8 cellular contexts compared by ENCODE assay signal in genomic region chr14:61525293-61526011, GRCh38.
DNase-seq lines count a peak whose midpoint lies in the region; ATAC-seq and TF ChIP-seq lines count a peak whose summit lies in the region.

No MANE protein-coding gene starts in this region.

- H3K36me3 ChIP-seq in DND-41 (ENCODE audit: insufficient read depth, low read length): peaks cover 58% of the 10 kb centered on the region
- H3K36me3 ChIP-seq in GM23338 (ENCODE audit: insufficient read depth): no peaks in the 10 kb centered on the region
- H3K36me3 ChIP-seq in heart left ventricle: peaks cover 0 to 10% (median 0%) of the 10 kb centered on the region in 9 donors

- H4K20me1 ChIP-seq in DND-41 (ENCODE audit: insufficient read depth, low read length) (peaks cover 15% of the 10 kb centered on the region; the same call in 1 of the 2 replicates), GM23338 (replicated peaks; ENCODE audit: insufficient read depth) (no peaks in the 10 kb centered on the region)

- no peak overlapping the region for H3K4me3 Mint-ChIP-seq in GM23338

- H3K27me3 ChIP-seq in DND-41 (ENCODE audit: insufficient read depth, low read length, poor library complexity) (no peaks in the 10 kb centered on the region), GM23338 (ENCODE audit: insufficient read depth) (no peaks in the 10 kb centered on the region), heart left ventricle (no peaks in the 10 kb centered on the region)

- TF ChIP-seq POLR2A in NB4 (IDR thresholded peaks at IDR 0.05; ENCODE audit: extremely low read depth, insufficient read length) (no peak), heart left ventricle (IDR thresholded peaks at IDR 0.05) (no peak)

- H3K9ac ChIP-seq in DND-41 (ENCODE audit: low read depth, low read length): no peak overlapping the region

- H3K4me3 ChIP-seq in DND-41 (ENCODE audit: low read depth in 1 of 2, low read length in 2 of 2): no peak overlapping the region
- no peak overlapping the region for H3K4me3 ChIP-seq in GM23338
- H3K4me3 ChIP-seq in NB4 (ENCODE audit: low read depth, low read length): no peak overlapping the region
- no peak overlapping the region for H3K4me3 ChIP-seq in heart left ventricle

- H3K79me2 ChIP-seq in DND-41 (ENCODE audit: insufficient read depth, low read length) (peaks cover 7% of the 10 kb centered on the region), GM23338 (replicated peaks; ENCODE audit: insufficient read depth) (no peaks in the 10 kb centered on the region)

- no peak for TF ChIP-seq CTCF in DND-41 (IDR thresholded peaks at IDR 0.05; ENCODE audit: borderline replicate concordance, extremely low read depth, low read length, poor library complexity, severe bottlenecking)
- TF ChIP-seq CTCF in GM23338 (conservative IDR thresholded peaks at IDR 0.05; ENCODE audit: low read depth in 2 of 2): no peak
- no peak for TF ChIP-seq CTCF in NB4 (IDR thresholded peaks at IDR 0.05; ENCODE audit: low read depth, low read length)
- TF ChIP-seq CTCF in heart left ventricle (IDR thresholded peaks at IDR 0.05): no peak

- H3K27ac Mint-ChIP-seq in GM23338: no peak overlapping the region

- no peaks in the 10 kb centered on the region for H3K9me2 ChIP-seq in GM23338 (ENCODE audit: insufficient read depth)

- ATAC-seq in DND-41 (ENCODE audit: insufficient read depth, low read depth) (peak; percentile 50), GM23338 (peak; percentile 26; the same call in 2 of the 3 replicates), heart left ventricle (peak; percentile 61 to 86 (median 83))

- H3K9me3 Mint-ChIP-seq in GM23338: no peaks in the 10 kb centered on the region

- DNase-seq in DND-41 (no peak), GM23338 (ENCODE audit: low spot score) (no peak), NB4 (ENCODE audit: low read depth) (peak; percentile 73), activated T-helper 1 cell treated with Interleukin-2 at 50 U/mL for 16 hours (ENCODE audit: low read depth) (peak; percentile 36), heart left ventricle (peak; percentile 51 to 74 (median 67)), NCI-H1417 (lab: John Stamatoyannopoulos, UW) (no peak), NCI-H345 (lab: John Stamatoyannopoulos, UW) (no peak)
- peak; percentile 31 to 43 for DNase-seq in stimulated activated CD4-positive, alpha-beta T cell treated with anti-CD3 and anti-CD28 coated beads, Interleukin-1b, Interleukin-23, amount 100 ng/mL, for 4 hours (ENCODE audit: low read depth in 2 of 2)

- H3K9me3 ChIP-seq in DND-41 (ENCODE audit: insufficient read depth, low read length, severe bottlenecking) (no peaks in the 10 kb centered on the region), heart left ventricle (no peaks in the 10 kb centered on the region)

- intact Hi-C loops in heart left ventricle (cut with DNase I): loop anchor here in 3 of 10 donors (2.0 to 5.0 kb wide), 3 partner anchors 37 to 49 kb away; no protein-coding TSS in a partner anchor

- H3K4me2 ChIP-seq in DND-41 (ENCODE audit: insufficient read depth, low read length) (no peak overlapping the region), GM23338 (no peak overlapping the region)

- no peaks in the 10 kb centered on the region for H3F3A ChIP-seq in GM23338 (replicated peaks; ENCODE audit: low read depth)

- H3K27ac ChIP-seq in DND-41 (ENCODE audit: low read length): peak overlapping the region; percentile 49
- H3K27ac ChIP-seq in GM23338 (ENCODE audit: low read depth): no peak overlapping the region
- H3K27ac ChIP-seq in heart left ventricle: peak overlapping the region; percentile 68 to 88 (median 76)

- peaks cover 28% of the 10 kb centered on the region for H3K4me1 Mint-ChIP-seq in GM23338

- WGBS in heart left ventricle, 4 donors: 32 to 47% (median 42%) methylated on average over 13 to 16 of the region's 16 CpGs

- H2AFZ ChIP-seq in DND-41 (ENCODE audit: low read depth, low read length) (no peak overlapping the region), GM23338 (no peak overlapping the region)

- H3K27me3 Mint-ChIP-seq in GM23338 (ENCODE audit: insufficient read depth, low read depth, poor library complexity): peaks cover 10% of the 10 kb centered on the region

- H3K36me3 Mint-ChIP-seq in GM23338 (ENCODE audit: low read depth): no peaks in the 10 kb centered on the region

- H3K4me1 ChIP-seq in DND-41 (ENCODE audit: insufficient read depth, low read length) (peaks cover 32% of the 10 kb centered on the region), GM23338 (ENCODE audit: insufficient read depth) (peaks cover 8% of the 10 kb centered on the region), heart left ventricle (peaks cover 0 to 57% (median 45%) of the 10 kb centered on the region in 12 donors)

TF ChIP-seq in GM23338, 12 proteins besides CTCF, POLR2A, EP300 and RAD21 (continues in another document):
- TF ChIP-seq NANOG (IDR thresholded peaks at IDR 0.05; ENCODE audit: borderline replicate concordance): no peak
- TF ChIP-seq ZNF114 (CRISPR knock-in tag; IDR thresholded peaks at IDR 0.05): no peak
- TF ChIP-seq JUNB (IDR thresholded peaks at IDR 0.05; ENCODE audit: unreplicated experiment): no peak
- no peak for TF ChIP-seq REST (IDR thresholded peaks at IDR 0.05; ENCODE audit: unreplicated experiment)
- TF ChIP-seq ZNF331 (CRISPR knock-in tag; IDR thresholded peaks at IDR 0.05; ENCODE audit: low read depth): no peak
- no peak for TF ChIP-seq ETS1 (IDR thresholded peaks at IDR 0.05)
- TF ChIP-seq POLR2AphosphoS5 (IDR thresholded peaks at IDR 0.05; ENCODE audit: low read depth): no peak
- no peak for TF ChIP-seq EZH2 (IDR thresholded peaks at IDR 0.05; ENCODE audit: low read depth, unreplicated experiment)
- TF ChIP-seq CREB1 (CRISPR knock-in tag; IDR thresholded peaks at IDR 0.05; ENCODE audit: low read depth): no peak

Comparison
In these comparisons a context has a peak if more than half of its experiments do, and no peak if none do; other contexts are left out.
1. ATAC-seq: peak in every context shown above with its lines; median percentile 83 in heart left ventricle; 50 in DND-41; 26 in GM23338.
2. DNase-seq: peak in NB4 (single experiment), activated T-helper 1 cell treated with Interleukin-2 at 50 U/mL for 16 hours (single experiment), heart left ventricle (5 of 5) and stimulated activated CD4-positive, alpha-beta T cell treated with anti-CD3 and anti-CD28 coated beads, Interleukin-1b, Interleukin-23, amount 100 ng/mL, for 4 hours (2 of 2); none in DND-41 (single experiment), GM23338 (single experiment), NCI-H1417 (0 of 3) and NCI-H345 (single experiment).